Comparison of ENCODE assay signal across 1 cellular context in genomic region chr17:73247728-73248127, GRCh38.
TF ChIP-seq lines count a peak whose summit lies in the region.

No MANE protein-coding gene starts in this region.

TF ChIP-seq in HepG2, 621 proteins besides CTCF, POLR2A, EP300 and RAD21:
- TF ChIP-seq ZNF460 (CRISPR knock-in tag; IDR thresholded peaks at IDR 0.05; ENCODE audit: borderline replicate concordance) (no peak), STAG1 (CRISPR knock-in tag; IDR thresholded peaks at IDR 0.05) (peak; percentile 31), HNF1A (IDR thresholded peaks at IDR 0.05; ENCODE audit: low read depth) (no peak), HNF1A (CRISPR knock-in tag; IDR thresholded peaks at IDR 0.05; ENCODE audit: borderline replicate concordance) (no peak), ZFP36 (IDR thresholded peaks at IDR 0.05; ENCODE audit: borderline replicate concordance, low read depth, low read length, partially characterized antibody) (no peak), NPAS2 (CRISPR knock-in tag; IDR thresholded peaks at IDR 0.05; ENCODE audit: borderline replicate concordance) (no peak), MBD4 (IDR thresholded peaks at IDR 0.05; ENCODE audit: borderline replicate concordance, low read length) (no peak), FIP1L1 (IDR thresholded peaks at IDR 0.05; ENCODE audit: borderline replicate concordance, insufficient read depth, low read depth, low read length) (no peak), ZSCAN30 (CRISPR knock-in tag; IDR thresholded peaks at IDR 0.05) (no peak), ZNF350 (CRISPR knock-in tag; IDR thresholded peaks at IDR 0.05; ENCODE audit: borderline replicate concordance, low read depth) (no peak)
